ENCODE assay signal across 8 cellular contexts in genomic region chr1:30085814-30086770, GRCh38.
DNase-seq lines count a peak whose midpoint lies in the region; ATAC-seq and TF ChIP-seq lines count a peak whose summit lies in the region.

No MANE protein-coding gene starts in this region.

- no peak for ATAC-seq in GM18511 (IDR thresholded peaks at IDR 0.05; ENCODE audit: unreplicated experiment)
- ATAC-seq in GM19328 (IDR thresholded peaks at IDR 0.05; ENCODE audit: unreplicated experiment): no peak

- DNase-seq in ELF-1 (ENCODE audit: low read depth, low spot score) (peak; percentile 84), NCI-H1436 (lab: John Stamatoyannopoulos, UW) (peak; percentile 89), ascending aorta (ENCODE audit: low spot score in 2 of 2) (peak in 1 of 2 donors; percentile 86), NCI-H226 (no peak)
- DNase-seq in stimulated activated CD4-positive, alpha-beta T cell treated with anti-CD3 and anti-CD28 coated beads, Interleukin-1b, Interleukin-23, amount 100 ng/mL, for 48 hours: peak; percentile 32

- H3K36me3 ChIP-seq in ascending aorta (no peaks in the 10 kb centered on the region), iPS-15b (ENCODE audit: control insufficient read depth, insufficient read depth, low read length) (no peaks in the 10 kb centered on the region)

- H3K27ac ChIP-seq in ascending aorta: peak overlapping the region; percentile 96 to 98

- TF ChIP-seq CTCF in ascending aorta (IDR thresholded peaks at IDR 0.05): peak; percentile 83 to 99 (median 96)

- intact Hi-C loops in ascending aorta (cut with DNase I): loop anchor here (1.0 to 10.0 kb wide), 4 partner anchors 173 to 850 kb away; partner anchors contain the start of gene PTPRU

- H3K4me3 ChIP-seq in ascending aorta (peak overlapping the region; percentile 28 to 61), iPS-15b (ENCODE audit: low read depth, low read length) (peak overlapping the region; percentile 48)

- no peak overlapping the region for H3K9ac ChIP-seq in iPS-15b (ENCODE audit: low read depth, low read length)

- H3K27me3 ChIP-seq in ascending aorta (no peaks in the 10 kb centered on the region), iPS-15b (ENCODE audit: control insufficient read depth, insufficient read depth, low read length) (no peaks in the 10 kb centered on the region)

- H3K9me3 ChIP-seq in ascending aorta (no peaks in the 10 kb centered on the region), iPS-15b (ENCODE audit: control insufficient read depth, insufficient read depth, low read length) (peaks cover under 1% of the 10 kb centered on the region)

- H3K4me1 ChIP-seq in ascending aorta (peaks cover 10 to 28% of the 10 kb centered on the region in 2 donors), iPS-15b (ENCODE audit: control insufficient read depth, insufficient read depth, low read length) (no peaks in the 10 kb centered on the region)
